In genomic region chr4:77787969-77788368, GRCh38 we compare ENCODE assay signal across 21 cellular contexts. TPM values are rescaled to one million over a fixed set of nuclear protein-coding genes. Genes with fewer than 3 reads are reported as not detected.
A peak's percentile ranks its signal among the peaks of the same experiment; 100 is the strongest.
DNase-seq lines count a peak whose midpoint lies in the region; ATAC-seq, FAIRE-seq and TF ChIP-seq lines count a peak whose summit lies in the region.
"Had no signal": no experiment of that assay in that cellular context is flagged by ENCODE, and none has a peak within 500 bp of the region (broad histone marks: within the 10 kb centered on the region; RNA-seq: fewer than 3 reads in every experiment).

No MANE protein-coding gene starts in this region.

- no peak overlapping the region for H2BK5ac ChIP-seq in IMR-90 (ENCODE audit: low read depth, low read length, poor library complexity, severe bottlenecking)

- peaks cover 9% of the 10 kb centered on the region for H3K36me3 Mint-ChIP-seq in activated naive CD8-positive, alpha-beta T cell
- H3K36me3 Mint-ChIP-seq in activated naive CD8-positive, alpha-beta T cell treated with anti-CD3 and anti-CD28 coated beads for 36 hours: peaks cover 14% of the 10 kb centered on the region
- H3K36me3 Mint-ChIP-seq in naive thymus-derived CD4-positive, alpha-beta T cell: peaks cover 0 to 13% (median 12%) of the 10 kb centered on the region in 5 donors

- no peak for TF ChIP-seq CTCF in IMR-90 (conservative IDR thresholded peaks at IDR 0.05; ENCODE audit: low read depth, low read length)
- TF ChIP-seq CTCF in K562 (IDR thresholded peaks at IDR 0.05 in 2 of 3, conservative IDR thresholded peaks at IDR 0.05 in 1 of 3; ENCODE audit: insufficient read depth in 2 of 3, low read depth in 1 of 3, low read length in 3 of 3): no peak
- TF ChIP-seq CTCF in lower lobe of right lung (IDR thresholded peaks at IDR 0.05): no peak
- TF ChIP-seq CTCF in right atrium auricular region (IDR thresholded peaks at IDR 0.05): no peak

- no peak overlapping the region for H3K9ac ChIP-seq in IMR-90 (ENCODE audit: low read depth, low read length)
- no peak overlapping the region for H3K9ac ChIP-seq in K562 (ENCODE audit: insufficient read depth in 1 of 2, low read depth in 2 of 2, low read length in 2 of 2)

- no peak overlapping the region for H3K27ac Mint-ChIP-seq in activated naive CD8-positive, alpha-beta T cell
- H3K27ac Mint-ChIP-seq in activated naive CD8-positive, alpha-beta T cell treated with anti-CD3 and anti-CD28 coated beads for 36 hours: no peak overlapping the region
- peak overlapping the region in 1 of 9 donors; percentile 56 for H3K27ac Mint-ChIP-seq in naive thymus-derived CD4-positive, alpha-beta T cell
- H3K27ac Mint-ChIP-seq: B cell; CD8-positive, alpha-beta T cell; HFFc6 had no signal

- H3K27me3 Mint-ChIP-seq in activated naive CD8-positive, alpha-beta T cell: no peaks in the 10 kb centered on the region
- H3K27me3 Mint-ChIP-seq in activated naive CD8-positive, alpha-beta T cell treated with anti-CD3 and anti-CD28 coated beads for 36 hours: no peaks in the 10 kb centered on the region
- H3K27me3 Mint-ChIP-seq in naive thymus-derived CD4-positive, alpha-beta T cell: no peaks in the 10 kb centered on the region
- H3K27me3 Mint-ChIP-seq: B cell had no signal

- no peak overlapping the region for H3K56ac ChIP-seq in IMR-90 (ENCODE audit: extremely low read depth, insufficient read depth, low read length)

- H3K9me3 Mint-ChIP-seq in activated naive CD8-positive, alpha-beta T cell (ENCODE audit: low read depth): no peaks in the 10 kb centered on the region
- peaks cover 1% of the 10 kb centered on the region for H3K9me3 Mint-ChIP-seq in activated naive CD8-positive, alpha-beta T cell treated with anti-CD3 and anti-CD28 coated beads for 36 hours
- no peaks in the 10 kb centered on the region for H3K9me3 Mint-ChIP-seq in naive thymus-derived CD4-positive, alpha-beta T cell
- H3K9me3 Mint-ChIP-seq: CD8-positive, alpha-beta T cell; HFFc6 had no signal

- H2AFZ ChIP-seq in IMR-90 (replicated peaks; ENCODE audit: low read length, poor library complexity) (no peak overlapping the region), K562 (ENCODE audit: low read depth, low read length) (no peak overlapping the region)

- H3K14ac ChIP-seq in IMR-90 (replicated peaks; ENCODE audit: low read depth, low read length): no peak overlapping the region

- peaks cover 29% of the 10 kb centered on the region for H3K79me2 ChIP-seq in K562 (ENCODE audit: control insufficient read depth, insufficient read depth, low read length)

- no peak for DNase-seq in activated naive CD8-positive, alpha-beta T cell treated with anti-CD3 and anti-CD28 coated beads for 36 hours
- DNase-seq in IMR-90 (no peak), K562 (ENCODE audit: extremely low read depth in 1 of 4, low spot score in 3 of 4) (no peak), lower lobe of right lung (no peak), NCI-H226 (no peak), right atrium auricular region (ENCODE audit: low spot score) (no peak)
- no peak for DNase-seq in naive thymus-derived CD4-positive, alpha-beta T cell
- DNase-seq: 8988T; ACHN; C1 segment of cervical spinal cord; CD8-positive, alpha-beta T cell; COR-L47; DMS153; DMS79 treated with DMSO at 0.1 percent for 48 hours; EL; HCEC 1CT; HFFc6 had no signal

- dilution Hi-C loops in IMR-90 (cut with HindIII; ENCODE audit: low sequenced_read_pairs, unreplicated experiment): no loop called here

- H3K23ac ChIP-seq in IMR-90 (ENCODE audit: low read depth, low read length): no peak overlapping the region

- TF ChIP-seq EP300 in K562 (IDR thresholded peaks at IDR 0.05; ENCODE audit: low read length): no peak

- H3K27ac ChIP-seq in IMR-90 (ENCODE audit: insufficient read depth, low read length) (no peak overlapping the region), K562 (ENCODE audit: extremely low read depth, low read depth, low read length) (no peak overlapping the region), lower lobe of right lung (no peak overlapping the region), right atrium auricular region (no peak overlapping the region)
- no peak overlapping the region for H3K27ac ChIP-seq in naive thymus-derived CD4-positive, alpha-beta T cell (ENCODE audit: low read depth, low read length)

- H2BK120ac ChIP-seq in IMR-90 (ENCODE audit: low read depth, low read length): no peak overlapping the region

- no peak for FAIRE-seq in K562 (lab: Jason Lieb, UNC)
- FAIRE-seq: D721Med, GM12892 had no signal

- H3K4me3 ChIP-seq in IMR-90 (ENCODE audit: insufficient read depth, low read depth, low read length) (no peak overlapping the region), K562 (no peak overlapping the region), lower lobe of right lung (no peak overlapping the region), right atrium auricular region (no peak overlapping the region)
- H3K4me3 ChIP-seq in naive thymus-derived CD4-positive, alpha-beta T cell (ENCODE audit: low read length): no peak overlapping the region

- H2AK9ac ChIP-seq in IMR-90 (replicated peaks; ENCODE audit: low read depth, low read length, poor library complexity): no peak overlapping the region

- no peaks in the 10 kb centered on the region for H3K36me3 ChIP-seq in IMR-90 (ENCODE audit: control insufficient read depth, insufficient read depth, low read length)
- no peaks in the 10 kb centered on the region for H3K36me3 ChIP-seq in K562 (ENCODE audit: control insufficient read depth, insufficient read depth, low read length)
- no peaks in the 10 kb centered on the region for H3K36me3 ChIP-seq in naive thymus-derived CD4-positive, alpha-beta T cell (ENCODE audit: control insufficient read depth in 2 of 3, insufficient read depth in 3 of 3, low read length in 3 of 3)
- H3K36me3 ChIP-seq in lower lobe of right lung: no peaks in the 10 kb centered on the region
- H3K36me3 ChIP-seq in right atrium auricular region: no peaks in the 10 kb centered on the region

- no peak for TF ChIP-seq POLR2A in IMR-90 (IDR thresholded peaks at IDR 0.05; ENCODE audit: low read depth, low read length)
- TF ChIP-seq POLR2A in K562 (conservative IDR thresholded peaks at IDR 0.05): no peak

- no peak overlapping the region for H3K4me2 ChIP-seq in IMR-90 (ENCODE audit: low read depth, low read length)
- H3K4me2 ChIP-seq in K562 (ENCODE audit: insufficient read depth, low read length): no peak overlapping the region

- no peak overlapping the region for H4K8ac ChIP-seq in IMR-90 (ENCODE audit: low read depth in 2 of 2, low read length in 2 of 2)

- no peak overlapping the region for H3K4ac ChIP-seq in IMR-90 (ENCODE audit: low read depth, low read length)

- CTCF ChIA-PET in IMR-90 (lab: Yijun Ruan, JAX): no interaction called here
- CTCF ChIA-PET in K562 (lab: Yijun Ruan, JAX; ENCODE audit: low intra/inter-chr PET ratio): no interaction called here
- CTCF ChIA-PET in naive thymus-derived CD4-positive, alpha-beta T cell (lab: Charles Lee): interaction anchor here (1.0 kb wide), 1 partner anchor 13 kb away, joined by 4 read pairs; no protein-coding TSS in a partner anchor

- POLR2A ChIA-PET in IMR-90 (lab: Charles Lee; ENCODE audit: unreplicated experiment) (no interaction called here), K562 (lab: Yijun Ruan, JAX) (no interaction called here)
- POLR2A ChIA-PET in naive thymus-derived CD4-positive, alpha-beta T cell (lab: Charles Lee): interaction anchor here (1.2 kb wide), 1 partner anchor 30 kb away, joined by 4 read pairs; no protein-coding TSS in a partner anchor

- peaks cover 11 to 12% of the 10 kb centered on the region in 2 experiments for H3K79me1 ChIP-seq in IMR-90 (ENCODE audit: low read depth in 1 of 2, low read length in 2 of 2)

- H3K9me3 ChIP-seq in IMR-90 (ENCODE audit: control insufficient read depth, insufficient read depth, low read length) (no peaks in the 10 kb centered on the region), K562 (replicated peaks; ENCODE audit: control insufficient read depth, insufficient read depth, low read depth, low read length) (no peaks in the 10 kb centered on the region), lower lobe of right lung (no peaks in the 10 kb centered on the region), right atrium auricular region (no peaks in the 10 kb centered on the region)
- H3K9me3 ChIP-seq in naive thymus-derived CD4-positive, alpha-beta T cell (ENCODE audit: control insufficient read depth in 2 of 3, low read length in 3 of 3): no peaks in the 10 kb centered on the region

- peak overlapping the region; percentile 30 for H3K4me3 Mint-ChIP-seq in activated naive CD8-positive, alpha-beta T cell
- no peak overlapping the region for H3K4me3 Mint-ChIP-seq in activated naive CD8-positive, alpha-beta T cell treated with anti-CD3 and anti-CD28 coated beads for 36 hours
- peak overlapping the region in 6 of 10 donors; percentile 19 to 69 (median 46) for H3K4me3 Mint-ChIP-seq in naive thymus-derived CD4-positive, alpha-beta T cell
- H3K4me3 Mint-ChIP-seq: B cell; CD8-positive, alpha-beta T cell; HFFc6 had no signal

- H2BK15ac ChIP-seq in IMR-90 (ENCODE audit: low read depth, low read length): no peak overlapping the region

- no peak overlapping the region for H3K18ac ChIP-seq in IMR-90 (ENCODE audit: low read depth, low read length)

- intact Hi-C loops in IMR-90 (cut with micrococcal nuclease) (no loop called here), K562 (cut with micrococcal nuclease) (no loop called here), lower lobe of right lung (cut with DNase I) (no loop called here)
- intact Hi-C loops in naive thymus-derived CD4-positive, alpha-beta T cell (cut with micrococcal nuclease): no loop called here

- H3K9me1 ChIP-seq in IMR-90 (ENCODE audit: insufficient read depth, low read length) (no peaks in the 10 kb centered on the region), K562 (ENCODE audit: control insufficient read depth, insufficient read depth, low read length) (no peaks in the 10 kb centered on the region)

- no peak overlapping the region for H2AK5ac ChIP-seq in IMR-90 (ENCODE audit: low read depth, low read length)

- peaks cover 71% of the 10 kb centered on the region for H3K4me1 Mint-ChIP-seq in activated naive CD8-positive, alpha-beta T cell (ENCODE audit: low read depth)
- H3K4me1 Mint-ChIP-seq in activated naive CD8-positive, alpha-beta T cell treated with anti-CD3 and anti-CD28 coated beads for 36 hours: peaks cover 54% of the 10 kb centered on the region
- peaks cover 34 to 97% (median 83%) of the 10 kb centered on the region in 7 donors for H3K4me1 Mint-ChIP-seq in naive thymus-derived CD4-positive, alpha-beta T cell

- no peak for ATAC-seq in IMR-90 (ENCODE audit: low read depth)
- no peak for ATAC-seq in K562
- ATAC-seq in naive thymus-derived CD4-positive, alpha-beta T cell: no peak
- ATAC-seq in lower lobe of right lung: no peak
- ATAC-seq: CD8-positive, alpha-beta T cell had no signal

- peaks cover 8% of the 10 kb centered on the region; the same call in 1 of the 2 replicates for H4K20me1 ChIP-seq in IMR-90 (ENCODE audit: insufficient read depth, low read length)
- H4K20me1 ChIP-seq in K562 (replicated peaks; ENCODE audit: control insufficient read depth, insufficient read depth, low read length): no peaks in the 10 kb centered on the region

- H3K4me1 ChIP-seq in IMR-90 (ENCODE audit: control insufficient read depth, insufficient read depth, low read length): 0 out of 2 replicates have a peak, but pooled peaks cover 1% of the 10 kb centered on the region
- no peaks in the 10 kb centered on the region; a peak in 1 of 5 replicates for H3K4me1 ChIP-seq in K562 (replicated peaks in 1 of 2; ENCODE audit: control insufficient read depth in 2 of 2, insufficient read depth in 2 of 2, low read length in 2 of 2)
- peaks cover 30 to 43% of the 10 kb centered on the region in 2 donors for H3K4me1 ChIP-seq in naive thymus-derived CD4-positive, alpha-beta T cell (ENCODE audit: control insufficient read depth in 2 of 2, insufficient read depth in 2 of 2, low read length in 2 of 2)
- peaks cover 26% of the 10 kb centered on the region for H3K4me1 ChIP-seq in lower lobe of right lung
- H3K4me1 ChIP-seq in right atrium auricular region: peaks cover 0 to 10% of the 10 kb centered on the region in 2 donors

- BruUV-seq in IMR-90 (replicated peaks; lab: Mats Ljungman, UMichigan) (no TSS peak), K562 (replicated peaks; lab: Mats Ljungman, UMichigan) (no TSS peak)

- in situ Hi-C loops in IMR-90 (cut with MboI; ENCODE audit: low sequenced_read_pairs) (no loop called here), K562 (cut with MboI) (no loop called here)

- no peak overlapping the region for H2BK20ac ChIP-seq in IMR-90 (ENCODE audit: low read depth, low read length)

- H4K91ac ChIP-seq in IMR-90 (ENCODE audit: insufficient read depth, low read depth, low read length): no peak overlapping the region

- WGBS in IMR-90 (ENCODE audit: extremely low coverage in 2 of 2, insufficient read length in 1 of 2), 2 experiments: no CpG with 5 or more reads among the region's 3 CpGs
- WGBS in K562 (ENCODE audit: insufficient coverage, low coverage, missing lambda C conversion rate): 76% methylated on average over 3 of the region's 3 CpGs

- no peak for TF ChIP-seq RAD21 in IMR-90 (IDR thresholded peaks at IDR 0.05; ENCODE audit: low read length)
- no peak for TF ChIP-seq RAD21 in K562 (CRISPR knock-in tag; conservative IDR thresholded peaks at IDR 0.05 in 1 of 2, IDR thresholded peaks at IDR 0.05 in 1 of 2)

- H4K5ac ChIP-seq in IMR-90 (ENCODE audit: low read depth, low read length): no peak overlapping the region

- no peaks in the 10 kb centered on the region for H3K27me3 ChIP-seq in IMR-90 (ENCODE audit: control insufficient read depth, insufficient read depth, low read length)
- H3K27me3 ChIP-seq in K562 (ENCODE audit: control insufficient read depth in 2 of 2, insufficient read depth in 2 of 2, low read length in 2 of 2): no peaks in the 10 kb centered on the region
- no peaks in the 10 kb centered on the region for H3K27me3 ChIP-seq in naive thymus-derived CD4-positive, alpha-beta T cell (ENCODE audit: control insufficient read depth in 2 of 2, insufficient read depth in 2 of 2, low read length in 2 of 2)
- no peaks in the 10 kb centered on the region for H3K27me3 ChIP-seq in lower lobe of right lung (ENCODE audit: low read depth)
- no peaks in the 10 kb centered on the region for H3K27me3 ChIP-seq in right atrium auricular region

RNA-seq across cellular contexts. Expression of gene CNOT6L, which starts 31.2 kb away (rescaled TPM):
- 10 to 100 TPM; 85.1 to 88.8 TPM for total RNA-seq in activated naive CD8-positive, alpha-beta T cell treated with anti-CD3 and anti-CD28 coated beads for 36 hours
- total RNA-seq in IMR-90 (2012; rRNA removed) (14.4 and 21.1 TPM in 2 replicates), K562 (2014; rRNA removed) (5.3 and 5.6 TPM in 2 replicates), K562 (2014; rRNA removed; fragmentation: Illumina TruSeq; extraction: Trizol) (9.8 and 12.6 TPM in 2 replicates), K562 (2015; rRNA removed; fragmentation: Illumina TruSeq; extraction: Trizol) (6.5 and 7.2 TPM in 2 replicates), K562 (2021) (27.9 TPM in 2 replicates), lower lobe of right lung (54.1 TPM), right atrium auricular region (10 to 100 TPM; 11.4 to 14.3 TPM)
- polyA plus RNA-seq in IMR-90 (2012; rRNA removed) (3.2 and 3.5 TPM in 2 replicates), K562 (2011; rRNA removed) (10.3 and 10.8 TPM in 2 replicates), K562 (2014; fragmentation: Illumina TruSeq; extraction: Trizol) (12.2 and 13.5 TPM in 2 replicates), K562 (2014; fragmentation: Nextera tagmentation; extraction: Ambion mirVana) (1 to 10 TPM; 3.9 to 6.0 TPM), K562 (2014; rRNA removed) (3.7 and 4.2 TPM in 2 replicates)
- polyA plus RNA-seq in IMR-90 (2012; cell fraction: cytosol; rRNA removed): 0.92 and 3.7 TPM in 2 replicates
- polyA plus RNA-seq in IMR-90 (2012; cell fraction: nucleus; rRNA removed; ENCODE audit: low replicate concordance): 0.90 and 5.5 TPM in 2 replicates
- total RNA-seq in K562 (2011; cell fraction: chromatin; rRNA removed; ENCODE audit: low replicate concordance): 11.9 and 31.5 TPM in 2 replicates
- total RNA-seq in K562 (2011; cell fraction: nucleolus; rRNA removed): 4.0 and 5.9 TPM in 2 replicates
- 10.8 and 15.5 TPM in 2 replicates for total RNA-seq in K562 (2011; cell fraction: nucleoplasm; rRNA removed)
- 2.5 and 6.5 TPM in 2 replicates for polyA plus RNA-seq in K562 (2011; cell fraction: cytosol; rRNA removed)
- 7.9 and 10.8 TPM in 2 replicates for polyA plus RNA-seq in K562 (2011; cell fraction: nucleus; rRNA removed)
- polyA plus RNA-seq in K562 (2012): 8.7 and 13.6 TPM in 2 replicates
- 39.9 and 61.7 TPM in 2 replicates for polyA minus RNA-seq in K562 (2011; rRNA and poly(A)+ RNA removed)
- 23.6 and 30.9 TPM in 2 replicates for polyA minus RNA-seq in K562 (2011; cell fraction: cytosol; rRNA and poly(A)+ RNA removed)
- 9.7 and 20.7 TPM in 2 replicates for polyA minus RNA-seq in K562 (2011; cell fraction: nucleus; rRNA and poly(A)+ RNA removed)
- total RNA-seq in naive thymus-derived CD4-positive, alpha-beta T cell: 100 to 1,000 TPM; 111 to 212 (median 143) TPM
- polyA plus RNA-seq in naive thymus-derived CD4-positive, alpha-beta T cell: 10 to 100 TPM; 50.5 to 52.3 TPM
